1 cellular context compared by ENCODE assay signal in the genomic region with DNA sequence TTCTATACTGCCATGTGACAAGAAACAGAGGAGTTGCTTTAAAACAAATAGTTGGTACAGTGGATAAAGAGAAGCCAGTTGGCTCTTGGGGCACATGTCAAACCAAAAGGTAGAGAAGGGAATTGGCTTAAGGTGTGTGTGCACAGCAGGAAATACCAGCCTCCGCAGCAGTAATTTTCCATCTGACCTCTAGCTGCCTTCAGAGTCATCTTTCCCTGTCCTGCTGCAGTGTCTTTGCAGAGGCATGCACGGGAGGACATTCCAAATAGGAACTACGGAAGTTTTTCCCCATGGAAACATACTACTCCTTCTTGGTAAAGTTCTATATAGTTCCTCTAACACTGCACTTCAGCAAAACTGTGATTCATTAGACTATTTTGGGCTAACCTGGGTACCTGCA.
TF ChIP-seq lines count a peak whose summit lies in the region.

No MANE protein-coding gene starts in this region.

TF ChIP-seq in GM23338, 12 proteins besides CTCF, POLR2A, EP300 and RAD21 (continued from another document):
- no peak for TF ChIP-seq ZNF462 (CRISPR knock-in tag; IDR thresholded peaks at IDR 0.05)
- TF ChIP-seq STAT1 (IDR thresholded peaks at IDR 0.05; ENCODE audit: unreplicated experiment) = no peak
- TF ChIP-seq EZH2phosphoT487 (IDR thresholded peaks at IDR 0.05; ENCODE audit: unreplicated experiment) = no peak
- no peak for TF ChIP-seq POLR2AphosphoS5 (IDR thresholded peaks at IDR 0.05; ENCODE audit: low read depth)
- TF ChIP-seq, protein P1, sequence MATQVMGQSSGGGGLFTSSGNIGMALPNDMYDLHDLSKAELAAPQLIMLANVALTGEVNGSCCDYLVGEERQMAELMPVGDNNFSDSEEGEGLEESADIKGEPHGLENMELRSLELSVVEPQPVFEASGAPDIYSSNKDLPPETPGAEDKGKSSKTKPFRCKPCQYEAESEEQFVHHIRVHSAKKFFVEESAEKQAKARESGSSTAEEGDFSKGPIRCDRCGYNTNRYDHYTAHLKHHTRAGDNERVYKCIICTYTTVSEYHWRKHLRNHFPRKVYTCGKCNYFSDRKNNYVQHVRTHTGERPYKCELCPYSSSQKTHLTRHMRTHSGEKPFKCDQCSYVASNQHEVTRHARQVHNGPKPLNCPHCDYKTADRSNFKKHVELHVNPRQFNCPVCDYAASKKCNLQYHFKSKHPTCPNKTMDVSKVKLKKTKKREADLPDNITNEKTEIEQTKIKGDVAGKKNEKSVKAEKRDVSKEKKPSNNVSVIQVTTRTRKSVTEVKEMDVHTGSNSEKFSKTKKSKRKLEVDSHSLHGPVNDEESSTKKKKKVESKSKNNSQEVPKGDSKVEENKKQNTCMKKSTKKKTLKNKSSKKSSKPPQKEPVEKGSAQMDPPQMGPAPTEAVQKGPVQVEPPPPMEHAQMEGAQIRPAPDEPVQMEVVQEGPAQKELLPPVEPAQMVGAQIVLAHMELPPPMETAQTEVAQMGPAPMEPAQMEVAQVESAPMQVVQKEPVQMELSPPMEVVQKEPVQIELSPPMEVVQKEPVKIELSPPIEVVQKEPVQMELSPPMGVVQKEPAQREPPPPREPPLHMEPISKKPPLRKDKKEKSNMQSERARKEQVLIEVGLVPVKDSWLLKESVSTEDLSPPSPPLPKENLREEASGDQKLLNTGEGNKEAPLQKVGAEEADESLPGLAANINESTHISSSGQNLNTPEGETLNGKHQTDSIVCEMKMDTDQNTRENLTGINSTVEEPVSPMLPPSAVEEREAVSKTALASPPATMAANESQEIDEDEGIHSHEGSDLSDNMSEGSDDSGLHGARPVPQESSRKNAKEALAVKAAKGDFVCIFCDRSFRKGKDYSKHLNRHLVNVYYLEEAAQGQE (IDR thresholded peaks at IDR 0.05; ENCODE audit: unreplicated experiment) = no peak
TF ChIP-seq in GM23338: peak in this region for 0.
